Comparison of ENCODE assay signal across 8 cellular contexts in the genomic region with DNA sequence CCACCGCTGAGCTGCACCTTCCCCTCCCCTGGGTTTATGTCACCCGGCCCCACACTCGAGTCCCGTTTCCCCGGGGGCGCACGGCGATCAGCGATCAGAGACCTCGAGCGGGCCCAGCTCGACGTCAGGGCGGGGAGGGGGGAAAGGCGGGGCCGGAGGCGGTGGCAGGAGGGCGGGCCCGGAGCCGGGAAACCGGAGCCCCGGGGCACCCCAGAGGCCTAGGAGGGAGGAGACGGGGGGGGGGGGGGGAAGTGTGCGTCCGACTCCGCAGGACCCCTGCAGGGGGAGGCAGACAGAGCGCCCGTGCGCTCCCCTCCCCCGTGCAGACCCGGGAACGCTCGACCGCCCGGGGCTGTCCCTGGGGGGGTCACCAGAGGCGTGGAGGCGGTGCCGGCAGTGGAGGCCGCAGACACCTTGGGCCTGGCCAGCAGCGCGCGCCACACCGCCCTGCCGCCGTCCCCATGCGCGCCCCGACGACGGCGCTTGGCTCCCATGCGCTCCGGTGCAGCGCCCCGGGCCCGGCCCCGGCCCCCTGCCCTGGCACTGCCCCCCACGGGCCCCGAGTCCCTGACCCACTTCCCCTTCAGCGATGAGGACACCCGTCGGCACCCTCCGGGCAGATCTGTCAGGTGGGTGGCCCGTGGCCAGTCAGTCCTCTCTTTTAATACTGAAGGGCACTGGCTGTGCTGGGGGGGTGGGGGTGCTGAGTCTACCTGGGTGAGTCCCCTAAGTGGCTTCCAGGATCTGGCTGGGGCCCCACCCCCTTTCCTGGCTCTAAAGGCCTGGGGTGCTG. TPM values are rescaled to one million over a fixed set of nuclear protein-coding genes. Genes with fewer than 3 reads are reported as not detected.
A peak's percentile ranks its signal among the peaks of the same experiment; 100 is the strongest.
DNase-seq lines count a peak whose midpoint lies in the region; ATAC-seq and TF ChIP-seq lines count a peak whose summit lies in the region.

No MANE protein-coding gene starts in this region.

- peaks cover 5 to 15% of the 10 kb centered on the region in 2 donors for H3K4me1 ChIP-seq in ascending aorta

- H3K9me3 ChIP-seq in SU-DHL-6 (ENCODE audit: insufficient read depth, low read length), result no peaks in the 10 kb centered on the region
- no peaks in the 10 kb centered on the region for H3K9me3 ChIP-seq in ascending aorta

- no peak for ATAC-seq in HG03045 (IDR thresholded peaks at IDR 0.05; ENCODE audit: unreplicated experiment)

- H3K9ac ChIP-seq in SU-DHL-6 (ENCODE audit: low read length), result no peak overlapping the region

- TF ChIP-seq CTCF in GM13976 (IDR thresholded peaks at IDR 0.05; ENCODE audit: borderline replicate concordance, control extremely low read depth, extremely low read depth, insufficient read depth, missing control alignments) (no peak), SU-DHL-6 (IDR thresholded peaks at IDR 0.05; ENCODE audit: insufficient read depth, low read length, poor library complexity, severe bottlenecking) (no peak), ascending aorta (IDR thresholded peaks at IDR 0.05) (no peak)

- H3K36me3 ChIP-seq in SU-DHL-6 (ENCODE audit: low read length), result no peaks in the 10 kb centered on the region
- H3K36me3 ChIP-seq in ascending aorta, result no peaks in the 10 kb centered on the region

- intact Hi-C loops in ascending aorta (cut with DNase I), result no loop called here

- peak overlapping the region; percentile 27 for H3K4me2 ChIP-seq in SU-DHL-6 (ENCODE audit: low read depth, low read length, poor library complexity, severe bottlenecking)

- peak; percentile 86 for DNase-seq in GM13976 (ENCODE audit: low spot score)
- peak in 1 of 2 donors; percentile 81 for DNase-seq in ascending aorta (ENCODE audit: low spot score in 2 of 2)
- peak; percentile 83 for DNase-seq in iPS-NIHi11 (ENCODE audit: low spot score)
- peak; percentile 62 for DNase-seq in stimulated activated CD4-positive, alpha-beta T cell treated with anti-CD3 and anti-CD28 coated beads, Interleukin-4, amount 100 ng/mL, for 1 hour
- DNase-seq in SIG-M5 (lab: John Stamatoyannopoulos, UW), result no peak
- no peak for DNase-seq in NCI-H2081 treated with DMSO at 0.1 percent for 48 hours (lab: John Stamatoyannopoulos, UW)

- H3F3A ChIP-seq in SU-DHL-6 (ENCODE audit: insufficient read depth), result peaks cover 15% of the 10 kb centered on the region; the same call in 1 of the 2 replicates

- H3K27me3 ChIP-seq in SU-DHL-6 (ENCODE audit: low read length) (no peaks in the 10 kb centered on the region), ascending aorta (no peaks in the 10 kb centered on the region)

- H3K4me3 ChIP-seq in SU-DHL-6 (ENCODE audit: insufficient read depth, low read length, poor library complexity, severe bottlenecking), result no peak overlapping the region
- H3K4me3 ChIP-seq in ascending aorta, result peak overlapping the region; percentile 77

- no peak overlapping the region for H2AFZ ChIP-seq in SU-DHL-6 (ENCODE audit: low read depth, low read length, severe bottlenecking)

- in situ Hi-C loops in GM13976 (cut with MboI; ENCODE audit: low sequenced_read_pairs, unreplicated experiment), result no loop called here

- H4K20me1 ChIP-seq in SU-DHL-6 (ENCODE audit: low read depth, low read length), result no peaks in the 10 kb centered on the region; the same call in 1 of the 2 replicates

- H3K27ac ChIP-seq in SU-DHL-6 (ENCODE audit: low read depth, low read length) (no peak overlapping the region), ascending aorta (peak overlapping the region; percentile 15 to 48)

- no peaks in the 10 kb centered on the region for H3K9me2 ChIP-seq in SU-DHL-6 (replicated peaks; ENCODE audit: insufficient read depth, low read length)

- peaks cover 17% of the 10 kb centered on the region; the same call in 1 of the 2 replicates for H3K79me2 ChIP-seq in SU-DHL-6 (ENCODE audit: insufficient read depth, low read length)

RNA-seq across cellular contexts. Expression of a gene that starts 11.8 kb away (rescaled TPM):
- total RNA-seq in ascending aorta, result 59.9 TPM

RNA-seq across cellular contexts. Expression of a gene that starts 28.8 kb away (rescaled TPM):
- 183 TPM for total RNA-seq in ascending aorta

RNA-seq across cellular contexts. Expression of a gene that starts 51.8 kb away (rescaled TPM):
- 80.7 TPM for total RNA-seq in ascending aorta

Comparison
In these comparisons a context has a peak if more than half of its experiments do, and no peak if none do; other contexts are left out.
1. DNase-seq: peak in GM13976 (single experiment), iPS-NIHi11 (single experiment) and stimulated activated CD4-positive, alpha-beta T cell treated with anti-CD3 and anti-CD28 coated beads, Interleukin-4, amount 100 ng/mL, for 1 hour (single experiment); none in SIG-M5 (single experiment) and NCI-H2081 treated with DMSO at 0.1 percent for 48 hours (single experiment).